8 cellular contexts compared by ENCODE assay signal in the genomic region with DNA sequence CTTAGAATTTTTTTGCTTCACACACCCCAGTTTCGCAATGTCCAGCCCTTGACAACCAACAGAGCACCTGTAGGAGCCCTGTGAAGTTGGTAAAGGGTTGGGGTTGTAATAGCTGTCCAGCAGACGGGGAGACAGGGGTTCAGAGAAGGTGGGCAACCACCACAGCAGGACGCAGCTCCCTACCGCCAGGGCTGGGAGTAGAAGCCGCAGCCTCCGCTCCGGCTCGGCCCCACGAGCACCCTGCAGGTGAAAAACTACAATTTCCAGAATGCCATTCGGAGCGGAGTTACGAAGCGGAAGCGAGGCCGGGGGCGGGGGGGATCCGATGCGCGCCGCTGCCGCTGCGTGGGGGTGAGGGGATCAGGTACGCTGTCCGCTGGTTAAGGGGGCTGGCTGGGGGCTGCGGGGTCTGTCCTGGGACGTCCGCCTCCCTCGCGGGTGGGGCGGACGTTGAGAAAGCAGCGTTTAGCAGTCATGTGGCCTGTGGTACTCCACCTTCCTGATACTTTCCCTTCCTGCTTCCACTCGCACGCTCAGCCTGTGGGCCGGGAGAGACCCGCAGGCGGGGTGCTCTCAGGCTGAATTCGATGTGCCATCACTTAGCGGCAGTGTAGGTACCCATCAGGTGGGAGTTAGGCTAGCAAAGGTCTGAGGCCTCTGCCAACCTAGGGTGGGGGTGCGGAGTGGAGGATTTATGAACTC. TPM values are rescaled to one million over a fixed set of nuclear protein-coding genes. Genes with fewer than 3 reads are reported as not detected.
DNase-seq lines count a peak whose midpoint lies in the region; ATAC-seq and TF ChIP-seq lines count a peak whose summit lies in the region.

A gene with protein sequence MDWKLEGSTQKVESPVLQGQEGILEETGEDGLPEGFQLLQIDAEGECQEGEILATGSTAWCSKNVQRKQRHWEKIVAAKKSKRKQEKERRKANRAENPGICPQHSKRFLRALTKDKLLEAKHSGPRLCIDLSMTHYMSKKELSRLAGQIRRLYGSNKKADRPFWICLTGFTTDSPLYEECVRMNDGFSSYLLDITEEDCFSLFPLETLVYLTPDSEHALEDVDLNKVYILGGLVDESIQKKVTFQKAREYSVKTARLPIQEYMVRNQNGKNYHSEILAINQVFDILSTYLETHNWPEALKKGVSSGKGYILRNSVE (plus strand): TSS at position 317 of the 702 bp plus-strand sequence. CDS start 8,127 bp downstream, outside the sequence.

- H3K27me3 Mint-ChIP-seq in activated CD8-positive, alpha-beta T cell treated with anti-CD3 and anti-CD28 coated beads, Interleukin-2, amount 10 ng/mL, durations not matched to agents 7 days and 5 days (ENCODE audit: low read depth), result no peaks in the 10 kb centered on the region

- no peaks in the 10 kb centered on the region for H3K9me3 ChIP-seq in effector memory CD4-positive, alpha-beta T cell (ENCODE audit: control insufficient read depth, low read length)

- peaks cover 15% of the 10 kb centered on the region for H3K4me1 ChIP-seq in effector memory CD4-positive, alpha-beta T cell (ENCODE audit: control insufficient read depth, insufficient read depth, low read length, poor library complexity, severe bottlenecking)

- POLR2A ChIA-PET in activated CD8-positive, alpha-beta T cell treated with anti-CD3 and anti-CD28 coated beads, Interleukin-2, amount 10 ng/mL, durations not matched to agents 7 days and 5 days (lab: Charles Lee), result interaction anchor here (1.9 kb wide), 1 partner anchor 31 kb away, joined by 8 read pairs; a partner anchor contains a TSS

- peak within 1 kb of the TSS; percentile 93 for H3K27ac Mint-ChIP-seq in activated CD8-positive, alpha-beta T cell treated with anti-CD3 and anti-CD28 coated beads, Interleukin-2, amount 10 ng/mL, durations not matched to agents 7 days and 5 days

- H3K36me3 ChIP-seq in effector memory CD4-positive, alpha-beta T cell (ENCODE audit: control insufficient read depth, insufficient read depth, low read length), result no peaks in the 10 kb centered on the region

- H3K4me3 Mint-ChIP-seq in activated CD8-positive, alpha-beta T cell treated with anti-CD3 and anti-CD28 coated beads, Interleukin-2, amount 10 ng/mL, durations not matched to agents 7 days and 5 days, result peak within 1 kb of the TSS; percentile 97

- DNase-seq in AG10803 (ENCODE audit: low read depth) (peak; percentile 62), NCI-H748 treated with DMSO at 0.1 percent for 48 hours (lab: John Stamatoyannopoulos, UW) (peak; percentile 48), lung microvascular endothelial cell (ENCODE audit: low read depth in 2 of 2) (peak; percentile 74 to 83)
- peak; percentile 77 for DNase-seq in activated CD8-positive, alpha-beta T cell treated with anti-CD3 and anti-CD28 coated beads, Interleukin-2, amount 10 ng/mL, durations not matched to agents 7 days and 5 days
- DNase-seq in effector memory CD4-positive, alpha-beta T cell, result peak; percentile 31 to 47 (median 42)
- peak; percentile 47 to 72 (median 57) for DNase-seq in stimulated activated CD4-positive, alpha-beta T cell treated with anti-CD3 and anti-CD28 coated beads, TNF-alpha, amount 100 ng/mL, for 48 hours (ENCODE audit: low read depth in 3 of 3)

- peak within 1 kb of the TSS; percentile 79 for H3K27ac ChIP-seq in effector memory CD4-positive, alpha-beta T cell (ENCODE audit: insufficient read depth, low read length, poor library complexity, severe bottlenecking)

- peaks cover 33% of the 10 kb centered on the region for H3K4me1 Mint-ChIP-seq in activated CD8-positive, alpha-beta T cell treated with anti-CD3 and anti-CD28 coated beads, Interleukin-2, amount 10 ng/mL, durations not matched to agents 7 days and 5 days (ENCODE audit: low read depth)

- ATAC-seq in GM19023 (IDR thresholded peaks at IDR 0.05; ENCODE audit: unreplicated experiment) (peak; percentile 93), HG03354 (IDR thresholded peaks at IDR 0.05; ENCODE audit: poor library complexity, severe bottlenecking, unreplicated experiment) (peak; percentile 93)
- peak; percentile 91 for ATAC-seq in activated CD8-positive, alpha-beta T cell treated with anti-CD3 and anti-CD28 coated beads, Interleukin-2, amount 10 ng/mL, durations not matched to agents 7 days and 5 days

- H3K9me3 Mint-ChIP-seq in activated CD8-positive, alpha-beta T cell treated with anti-CD3 and anti-CD28 coated beads, Interleukin-2, amount 10 ng/mL, durations not matched to agents 7 days and 5 days (ENCODE audit: insufficient read depth), result no peaks in the 10 kb centered on the region

- CTCF ChIA-PET in activated CD8-positive, alpha-beta T cell treated with anti-CD3 and anti-CD28 coated beads, Interleukin-2, amount 10 ng/mL, durations not matched to agents 7 days and 5 days (lab: Charles Lee), result interaction anchor here (1.0 to 1.2 kb wide), 2 partner anchors 19 to 21 kb away, joined by 3 read pairs; no protein-coding TSS in a partner anchor

- peaks cover 4% of the 10 kb centered on the region for H3K36me3 Mint-ChIP-seq in activated CD8-positive, alpha-beta T cell treated with anti-CD3 and anti-CD28 coated beads, Interleukin-2, amount 10 ng/mL, durations not matched to agents 7 days and 5 days (ENCODE audit: low read depth)

- peak within 1 kb of the TSS; percentile 96 for H3K4me3 ChIP-seq in AG10803 (ENCODE audit: low read length)
- peak within 1 kb of the TSS; percentile 79 for H3K4me3 ChIP-seq in effector memory CD4-positive, alpha-beta T cell (ENCODE audit: insufficient read depth, low read depth, low read length, poor library complexity, severe bottlenecking)

- 0 out of 2 replicates have a peak, but pooled peaks have one; percentile 5 for TF ChIP-seq CTCF in AG10803 (conservative IDR thresholded peaks at IDR 0.05; ENCODE audit: low read length)

- no peaks in the 10 kb centered on the region for H3K27me3 ChIP-seq in effector memory CD4-positive, alpha-beta T cell (replicated peaks; ENCODE audit: control insufficient read depth, insufficient read depth, low read length, poor library complexity, severe bottlenecking)

RNA-seq across cellular contexts. Expression of the gene that starts here (rescaled TPM):
- total RNA-seq in activated CD8-positive, alpha-beta T cell treated with anti-CD3 and anti-CD28 coated beads, Interleukin-2, amount 10 ng/mL, durations not matched to agents 7 days and 5 days, result 10 to 100 TPM; 11.4 to 12.9 TPM
- 1.3 and 2.2 TPM in 2 replicates for total RNA-seq in lung microvascular endothelial cell

Comparison
In these comparisons a context has a peak if more than half of its experiments do, and no peak if none do; other contexts are left out.
1. Peak in every context shown above with its lines: DNase-seq, ATAC-seq, H3K4me3 ChIP-seq and H3K27ac ChIP-seq.